Comparison of ENCODE assay signal across 17 cellular contexts in the genomic region with DNA sequence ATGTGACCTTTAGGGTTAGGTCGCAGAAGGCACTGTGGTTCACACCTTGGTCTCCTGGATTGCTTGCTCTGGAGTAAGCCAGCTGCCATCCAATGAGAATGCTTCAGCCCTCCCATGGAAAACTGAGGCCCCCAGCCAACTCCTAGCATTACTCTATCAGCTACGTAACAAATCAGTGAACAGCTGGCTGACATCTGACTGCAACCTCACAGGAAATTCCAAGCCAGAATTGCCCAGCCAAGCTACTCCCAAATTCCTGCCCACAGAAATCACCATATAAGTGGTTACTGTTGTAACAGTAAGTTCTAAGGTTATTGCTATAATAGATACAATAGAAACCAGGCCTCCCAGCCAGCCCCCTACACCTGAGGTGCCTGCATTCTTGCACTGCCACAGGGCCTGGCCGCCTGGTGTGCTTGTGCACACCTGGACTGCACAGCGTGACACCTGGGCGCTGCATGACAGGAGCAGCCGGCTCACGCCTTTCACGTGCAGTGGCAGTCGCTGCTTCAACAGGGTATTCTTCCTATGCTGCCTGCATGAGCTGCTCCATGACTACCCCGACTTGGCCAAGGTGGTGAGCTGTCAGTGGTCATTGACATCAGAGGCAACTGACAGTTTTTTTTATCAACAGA.
DNase-seq lines count a peak whose midpoint lies in the region; ATAC-seq and TF ChIP-seq lines count a peak whose summit lies in the region.
"Had no signal": no experiment of that assay in that cellular context is flagged by ENCODE, and none has a peak within 500 bp of the region (broad histone marks: within the 10 kb centered on the region; RNA-seq: fewer than 3 reads in every experiment).

No MANE protein-coding gene starts in this region.

- TF ChIP-seq RAD21 in Ishikawa (IDR thresholded peaks at IDR 0.05; ENCODE audit: low read depth): no peak

- CTCF ChIA-PET in BJ (lab: Yijun Ruan, JAX): interaction anchor here (2.7 kb wide), 1 partner anchor 242 kb away, joined by 7 read pairs; no protein-coding TSS in a partner anchor

- H3K4me3 ChIP-seq in BJ (ENCODE audit: low read depth, low read length) (no peak overlapping the region), epithelial cell of esophagus (ENCODE audit: low read length) (no peak overlapping the region)
- H3K4me3 ChIP-seq: BLaER1, skin epidermis had no signal

- H3K9me3 Mint-ChIP-seq in T-helper 2 cell treated with Interferon-gamma antibody and Interleukin-4, amounts not matched to agents 5 μg/mL and 100 μg/mL, for 36 hours: peaks cover 10% of the 10 kb centered on the region
- H3K9me3 Mint-ChIP-seq: activated T-helper 17 cell treated with anti-CD3 and anti-CD28 coated beads, Interleukin-2, amount 50 U/mL, for 72 hours had no signal

- H3K4me3 Mint-ChIP-seq in T-helper 2 cell treated with Interferon-gamma antibody and Interleukin-4, amounts not matched to agents 5 μg/mL and 100 μg/mL, for 36 hours: no peak overlapping the region
- H3K4me3 Mint-ChIP-seq: activated CD8-positive, alpha-beta T cell treated with anti-CD3 and anti-CD28 coated beads, Interleukin-2, amount 10 ng/mL, durations not matched to agents 7 days and 5 days; activated T-helper 17 cell treated with anti-CD3 and anti-CD28 coated beads, Interleukin-2, amount 50 U/mL, for 72 hours; stimulated activated naive B cell treated with anti-CD40 and anti-IgM and Interleukin-4, amounts not matched to agents 10 μg/mL and 1 μg/mL and 100 μg/mL, for 72 hours had no signal

- POLR2A ChIA-PET in BJ (lab: Charles Lee): interaction anchor here (0.7 kb wide), 1 partner anchor 16 kb away, joined by 3 read pairs; no protein-coding TSS in a partner anchor

- DNase-seq in BJ (ENCODE audit: low read depth): peak; percentile 31
- DNase-seq in epithelial cell of esophagus (ENCODE audit: low read depth): peak; percentile 6
- peak; percentile 44 for DNase-seq in kidney glomerular epithelial cell (lab: John Stamatoyannopoulos, UW)
- DNase-seq in stimulated activated CD4-positive, alpha-beta T cell treated with anti-CD3 and anti-CD28 coated beads, Interleukin-2, amount 100 ng/mL, for 48 hours: no peak
- no peak for DNase-seq in COLO829 (ENCODE audit: low spot score)
- no peak for DNase-seq in T-helper 2 cell treated with Interferon-gamma antibody and Interleukin-4, amounts not matched to agents 5 μg/mL and 100 μg/mL, for 36 hours (ENCODE audit: low spot score)
- DNase-seq: activated CD8-positive, alpha-beta T cell treated with anti-CD3 and anti-CD28 coated beads, Interleukin-2, amount 10 ng/mL, durations not matched to agents 7 days and 5 days; anterior cingulate cortex; DMS53; midbrain; NCI-H1436 treated with DMSO at 0.1 percent for 48 hours; stimulated activated naive B cell treated with anti-CD40 and anti-IgM and Interleukin-4, amounts not matched to agents 10 μg/mL and 1 μg/mL and 100 μg/mL, for 72 hours had no signal

- no peaks in the 10 kb centered on the region for H3K27me3 Mint-ChIP-seq in T-helper 2 cell treated with Interferon-gamma antibody and Interleukin-4, amounts not matched to agents 5 μg/mL and 100 μg/mL, for 36 hours (ENCODE audit: low read depth)
- H3K27me3 Mint-ChIP-seq: activated T-helper 17 cell treated with anti-CD3 and anti-CD28 coated beads, Interleukin-2, amount 50 U/mL, for 72 hours; stimulated activated naive B cell treated with anti-CD40 and anti-IgM and Interleukin-4, amounts not matched to agents 10 μg/mL and 1 μg/mL and 100 μg/mL, for 72 hours had no signal

- TF ChIP-seq CTCF in BJ (IDR thresholded peaks at IDR 0.05; ENCODE audit: insufficient read depth, low read depth, low read length) (no peak), epithelial cell of esophagus (IDR thresholded peaks at IDR 0.05; ENCODE audit: insufficient read depth, low read depth, low read length, missing control alignments) (no peak)

- H3K27ac Mint-ChIP-seq in T-helper 2 cell treated with Interferon-gamma antibody and Interleukin-4, amounts not matched to agents 5 μg/mL and 100 μg/mL, for 36 hours: no peak overlapping the region
- H3K27ac Mint-ChIP-seq: activated CD8-positive, alpha-beta T cell treated with anti-CD3 and anti-CD28 coated beads, Interleukin-2, amount 10 ng/mL, durations not matched to agents 7 days and 5 days; activated T-helper 17 cell treated with anti-CD3 and anti-CD28 coated beads, Interleukin-2, amount 50 U/mL, for 72 hours; stimulated activated naive B cell treated with anti-CD40 and anti-IgM and Interleukin-4, amounts not matched to agents 10 μg/mL and 1 μg/mL and 100 μg/mL, for 72 hours had no signal

- no peak for TF ChIP-seq EP300 in Ishikawa (IDR thresholded peaks at IDR 0.05; ENCODE audit: borderline replicate concordance)

- H3K4me1 Mint-ChIP-seq in T-helper 2 cell treated with Interferon-gamma antibody and Interleukin-4, amounts not matched to agents 5 μg/mL and 100 μg/mL, for 36 hours (ENCODE audit: low read depth): peaks cover 3% of the 10 kb centered on the region
- H3K4me1 Mint-ChIP-seq: stimulated activated naive B cell treated with anti-CD40 and anti-IgM and Interleukin-4, amounts not matched to agents 10 μg/mL and 1 μg/mL and 100 μg/mL, for 72 hours had no signal

- no peak for ATAC-seq in GM18519 (IDR thresholded peaks at IDR 0.05; ENCODE audit: low FRiP score, unreplicated experiment)
- ATAC-seq: activated CD8-positive, alpha-beta T cell treated with anti-CD3 and anti-CD28 coated beads, Interleukin-2, amount 10 ng/mL, durations not matched to agents 7 days and 5 days; activated T-helper 17 cell treated with anti-CD3 and anti-CD28 coated beads, Interleukin-2, amount 50 U/mL, for 72 hours; stimulated activated naive B cell treated with anti-CD40 and anti-IgM and Interleukin-4, amounts not matched to agents 10 μg/mL and 1 μg/mL and 100 μg/mL, for 72 hours had no signal

- no peaks in the 10 kb centered on the region for H3K36me3 ChIP-seq in BJ (ENCODE audit: control insufficient read depth, insufficient read depth, low read length)
- H3K36me3 ChIP-seq: BLaER1 had no signal

- peaks cover 23% of the 10 kb centered on the region for H3K36me3 Mint-ChIP-seq in T-helper 2 cell treated with Interferon-gamma antibody and Interleukin-4, amounts not matched to agents 5 μg/mL and 100 μg/mL, for 36 hours (ENCODE audit: low read depth)

- H3K27me3 ChIP-seq in BJ (ENCODE audit: control insufficient read depth, insufficient read depth, low read length): no peaks in the 10 kb centered on the region
- H3K27me3 ChIP-seq: BLaER1 had no signal

TF ChIP-seq in Ishikawa, 13 proteins besides CTCF, POLR2A, EP300 and RAD21:
- TF ChIP-seq TCF12 (IDR thresholded peaks at IDR 0.05; ENCODE audit: low read depth): no peak
- TF ChIP-seq, protein P1, sequence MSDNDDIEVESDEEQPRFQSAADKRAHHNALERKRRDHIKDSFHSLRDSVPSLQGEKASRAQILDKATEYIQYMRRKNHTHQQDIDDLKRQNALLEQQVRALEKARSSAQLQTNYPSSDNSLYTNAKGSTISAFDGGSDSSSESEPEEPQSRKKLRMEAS (IDR thresholded peaks at IDR 0.05): no peak
- TF ChIP-seq ZBTB7A (IDR thresholded peaks at IDR 0.05; ENCODE audit: low read depth): no peak
- no peak for TF ChIP-seq FOXM1 (IDR thresholded peaks at IDR 0.05; ENCODE audit: borderline replicate concordance, low read depth)
- peak; percentile 54; the same call in 1 of the 2 replicates for TF ChIP-seq TEAD4 (IDR thresholded peaks at IDR 0.05)
- no peak for TF ChIP-seq TAF1 (IDR thresholded peaks at IDR 0.05; ENCODE audit: low read depth)
- no peak for TF ChIP-seq CEBPB (IDR thresholded peaks at IDR 0.05)
- TF ChIP-seq, protein P2, sequence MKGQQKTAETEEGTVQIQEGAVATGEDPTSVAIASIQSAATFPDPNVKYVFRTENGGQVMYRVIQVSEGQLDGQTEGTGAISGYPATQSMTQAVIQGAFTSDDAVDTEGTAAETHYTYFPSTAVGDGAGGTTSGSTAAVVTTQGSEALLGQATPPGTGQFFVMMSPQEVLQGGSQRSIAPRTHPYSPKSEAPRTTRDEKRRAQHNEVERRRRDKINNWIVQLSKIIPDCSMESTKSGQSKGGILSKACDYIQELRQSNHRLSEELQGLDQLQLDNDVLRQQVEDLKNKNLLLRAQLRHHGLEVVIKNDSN (IDR thresholded peaks at IDR 0.05): no peak

Comparison
In these comparisons a context has a peak if more than half of its experiments do, and no peak if none do; other contexts are left out.
1. DNase-seq: peak in BJ (single experiment), epithelial cell of esophagus (single experiment) and kidney glomerular epithelial cell (single experiment); none in stimulated activated CD4-positive, alpha-beta T cell treated with anti-CD3 and anti-CD28 coated beads, Interleukin-2, amount 100 ng/mL, for 48 hours (0 of 2), COLO829 (single experiment) and T-helper 2 cell treated with Interferon-gamma antibody and Interleukin-4, amounts not matched to agents 5 μg/mL and 100 μg/mL, for 36 hours (single experiment).